1 cellular context compared by ENCODE assay signal in the genomic region with DNA sequence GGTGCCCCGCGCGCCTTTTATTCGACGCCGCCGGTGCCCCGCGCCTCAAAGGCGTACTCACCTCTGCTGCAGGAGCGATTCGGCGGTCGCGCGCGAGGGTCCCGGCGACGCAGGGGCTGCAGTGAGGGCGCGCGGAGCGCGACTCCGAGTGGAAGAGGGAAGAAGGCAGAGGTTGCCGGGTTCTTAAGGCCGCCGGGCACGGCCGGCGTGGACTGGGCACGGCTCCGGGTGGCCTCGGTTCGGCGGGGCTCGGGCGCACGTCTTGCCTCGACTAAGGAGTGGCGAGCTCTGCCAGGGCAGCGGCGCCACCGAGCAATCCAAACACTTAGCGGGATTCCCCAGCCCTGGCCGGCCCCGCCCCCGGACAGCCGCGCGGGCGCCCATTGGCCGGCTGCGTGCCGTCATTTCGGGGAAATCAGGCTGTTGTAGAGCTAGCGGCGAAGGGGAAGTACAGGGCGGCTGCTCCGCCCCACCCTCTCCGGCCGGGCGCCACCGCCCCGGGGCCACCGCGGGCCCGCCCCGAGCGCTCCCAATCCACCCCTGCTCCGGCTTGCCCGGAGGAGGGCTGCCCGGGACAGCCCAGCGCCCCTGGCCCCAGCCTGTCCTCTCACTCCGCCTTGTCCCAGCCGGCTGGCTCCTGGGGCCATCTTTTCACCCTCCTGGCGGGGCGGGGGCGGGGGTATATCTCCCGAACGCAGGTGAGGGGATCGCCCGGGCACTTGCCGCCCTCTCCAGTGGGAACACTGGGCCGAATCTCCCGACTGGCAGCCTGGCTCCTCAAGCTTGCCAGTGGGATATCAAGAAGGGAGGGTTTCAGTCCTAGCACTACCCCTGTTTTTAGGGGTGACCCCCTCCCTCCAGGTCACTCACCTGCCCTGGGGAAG.
TF ChIP-seq lines count a peak whose summit lies in the region.

A gene with protein sequence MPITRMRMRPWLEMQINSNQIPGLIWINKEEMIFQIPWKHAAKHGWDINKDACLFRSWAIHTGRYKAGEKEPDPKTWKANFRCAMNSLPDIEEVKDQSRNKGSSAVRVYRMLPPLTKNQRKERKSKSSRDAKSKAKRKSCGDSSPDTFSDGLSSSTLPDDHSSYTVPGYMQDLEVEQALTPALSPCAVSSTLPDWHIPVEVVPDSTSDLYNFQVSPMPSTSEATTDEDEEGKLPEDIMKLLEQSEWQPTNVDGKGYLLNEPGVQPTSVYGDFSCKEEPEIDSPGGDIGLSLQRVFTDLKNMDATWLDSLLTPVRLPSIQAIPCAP (minus strand): TSS at position 290 of the 884 bp plus-strand sequence. CDS start 1,295 bp downstream, outside the sequence.

TF ChIP-seq in A549, 52 proteins besides CTCF, POLR2A, EP300 and RAD21 (continued from another document):
- TF ChIP-seq RFX5 (IDR thresholded peaks at IDR 0.05) (peak; percentile 43; the same call in 1 of the 2 replicates), TP53 (CRISPR knock-in tag; IDR thresholded peaks at IDR 0.05) (peak; percentile 83; the same call in 1 of the 2 replicates), FOXS1 (CRISPR knock-in tag; IDR thresholded peaks at IDR 0.05) (no peak), GATA3 (IDR thresholded peaks at IDR 0.05; ENCODE audit: borderline replicate concordance) (0 out of 2 replicates have a peak, but pooled peaks have one; percentile 17), ZFP36 (IDR thresholded peaks at IDR 0.05; ENCODE audit: borderline replicate concordance, partially characterized antibody) (no peak), CBX8 (IDR thresholded peaks at IDR 0.05) (no peak)
- TF ChIP-seq, protein P1, sequence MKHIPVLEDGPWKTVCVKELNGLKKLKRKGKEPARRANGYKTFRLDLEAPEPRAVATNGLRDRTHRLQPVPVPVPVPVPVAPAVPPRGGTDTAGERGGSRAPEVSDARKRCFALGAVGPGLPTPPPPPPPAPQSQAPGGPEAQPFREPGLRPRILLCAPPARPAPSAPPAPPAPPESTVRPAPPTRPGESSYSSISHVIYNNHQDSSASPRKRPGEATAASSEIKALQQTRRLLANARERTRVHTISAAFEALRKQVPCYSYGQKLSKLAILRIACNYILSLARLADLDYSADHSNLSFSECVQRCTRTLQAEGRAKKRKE (CRISPR knock-in tag; IDR thresholded peaks at IDR 0.05; ENCODE audit: low read depth), result no peak
